In the genomic region with DNA sequence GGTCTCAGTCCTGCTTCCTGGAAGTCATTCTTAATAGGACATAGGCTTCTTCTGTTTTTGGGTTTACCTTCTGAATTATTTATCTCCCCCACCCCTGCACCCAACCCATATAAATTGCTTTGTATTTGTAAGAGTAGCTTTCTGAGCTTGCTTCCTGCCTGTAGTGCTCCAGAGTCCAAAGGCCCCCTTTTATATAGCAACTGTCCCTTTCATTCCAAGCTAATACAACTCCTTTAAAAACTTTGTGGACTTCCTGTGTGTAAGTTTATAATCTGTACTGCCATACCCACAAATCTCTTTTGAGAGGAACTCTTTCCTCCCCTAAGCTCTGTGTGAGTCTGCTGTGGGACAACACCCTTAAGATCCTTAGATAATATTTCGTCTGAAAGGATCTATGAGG, we compare ENCODE assay signal across 23 cellular contexts.
"Had no signal": no experiment of that assay in that cellular context is flagged by ENCODE, and none has a peak within 500 bp of the region (broad histone marks: within the 10 kb centered on the region; RNA-seq: fewer than 3 reads in every experiment).

No MANE protein-coding gene starts in this region.

- ATAC-seq: heart left ventricle; left lobe of liver; stimulated activated naive B cell treated with anti-CD40 and anti-IgM and Interleukin-4, amounts not matched to agents 10 μg/mL and 1 μg/mL and 100 μg/mL, for 72 hours had no signal

- H3K9ac ChIP-seq: neural progenitor cell had no signal

- H3K9me3 Mint-ChIP-seq: type B pancreatic cell had no signal

- H3K4me3 Mint-ChIP-seq: brain; naive B cell; neural progenitor cell; stimulated activated naive B cell treated with anti-CD40 and anti-IgM and Interleukin-4, amounts not matched to agents 10 μg/mL and 1 μg/mL and 100 μg/mL, for 72 hours; type B pancreatic cell had no signal

- H3K27ac Mint-ChIP-seq: brain; neural progenitor cell; stimulated activated naive B cell treated with anti-CD40 and anti-IgM and Interleukin-4, amounts not matched to agents 10 μg/mL and 1 μg/mL and 100 μg/mL, for 72 hours; type B pancreatic cell had no signal

- DNase-seq: activated CD4-positive, alpha-beta T cell treated with anti-CD3 and anti-CD28 coated beads for 1 hour; activated CD4-positive, alpha-beta T cell treated with anti-CD3 and anti-CD28 coated beads, Interleukin-2, amount 50 U/mL, for 4 hours; activated CD8-positive, alpha-beta memory T cell treated with anti-CD3 and anti-CD28 coated beads for 24 hours; activated CD8-positive, alpha-beta memory T cell treated with anti-CD3 and anti-CD28 coated beads, Interleukin-2, amount 50 U/mL, for 4 hours; activated gamma-delta T cell; activated T-cell treated with anti-CD3 and anti-CD28 coated beads, Interleukin-2, amount 50 U/mL, for 48 hours; anterior cingulate cortex; heart left ventricle; kidney; lower lobe of right lung; mesendoderm; naive B cell; sigmoid colon; stimulated activated CD4-positive, alpha-beta T cell treated with anti-CD3 and anti-CD28 coated beads, Interleukin-2, amount 100 ng/mL, for 48 hours; stimulated activated CD8-positive, alpha-beta memory T cell treated with anti-CD3 and anti-CD28 coated beads, Interleukin-4, amount 100 ng/mL, for 48 hours; stimulated activated naive B cell treated with anti-CD40 and anti-IgM and Interleukin-4, amounts not matched to agents 10 μg/mL and 1 μg/mL and 100 μg/mL, for 72 hours had no signal

- H2AFZ ChIP-seq: neural progenitor cell had no signal

- H3K27me3 ChIP-seq: heart left ventricle, neural progenitor cell, sigmoid colon, vagina had no signal

- H3K27me3 Mint-ChIP-seq: brain; naive B cell; stimulated activated naive B cell treated with anti-CD40 and anti-IgM and Interleukin-4, amounts not matched to agents 10 μg/mL and 1 μg/mL and 100 μg/mL, for 72 hours; type B pancreatic cell had no signal

- H3K9me3 ChIP-seq: vagina had no signal

- H3K4me3 ChIP-seq: heart left ventricle, lower lobe of right lung, neural progenitor cell, sigmoid colon, smooth muscle cell, vagina had no signal

- H3K27ac ChIP-seq: epithelial cell of prostate, heart left ventricle, lower lobe of right lung, neural progenitor cell, sigmoid colon, vagina had no signal

- FAIRE-seq: kidney had no signal

- H3K4me1 Mint-ChIP-seq: neural progenitor cell had no signal

- H3K4me2 ChIP-seq: neural progenitor cell, smooth muscle cell had no signal

- H3K36me3 ChIP-seq: neural progenitor cell had no signal
